Comparison of ENCODE assay signal across 1 cellular context in the genomic region with DNA sequence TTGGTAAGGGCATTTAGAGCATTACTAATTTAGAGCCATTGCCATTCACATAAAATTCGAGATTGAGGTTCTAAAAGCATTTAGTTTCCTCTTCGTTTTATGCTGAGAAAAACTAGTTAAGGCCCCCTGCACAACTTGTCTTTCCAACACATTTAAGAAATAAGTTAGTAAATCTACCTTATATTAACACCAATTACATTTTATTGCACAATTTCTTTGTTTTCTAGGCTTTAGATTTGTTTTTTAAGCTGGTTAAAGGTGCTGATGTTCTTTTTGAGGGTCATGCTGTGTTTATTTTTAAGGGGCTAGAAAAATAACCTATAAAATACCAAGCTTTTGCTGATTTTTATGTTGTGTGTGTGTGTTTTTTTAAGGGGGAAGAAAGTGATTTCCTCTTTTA.
TF ChIP-seq lines count a peak whose summit lies in the region.

No MANE protein-coding gene starts in this region.

TF ChIP-seq in HepG2, 621 proteins besides CTCF, POLR2A, EP300 and RAD21:
- TF ChIP-seq XBP1 (CRISPR knock-in tag; IDR thresholded peaks at IDR 0.05) = no peak
- TF ChIP-seq ZNF333 (CRISPR knock-in tag; IDR thresholded peaks at IDR 0.05; ENCODE audit: borderline replicate concordance) = no peak
- no peak for TF ChIP-seq ZNF616 (CRISPR knock-in tag; IDR thresholded peaks at IDR 0.05; ENCODE audit: low read depth)
- TF ChIP-seq HNRNPUL1 (IDR thresholded peaks at IDR 0.05; ENCODE audit: low read depth, low read length) = no peak
- no peak for TF ChIP-seq ZIK1 (CRISPR knock-in tag; IDR thresholded peaks at IDR 0.05; ENCODE audit: borderline replicate concordance, low read depth)
- no peak for TF ChIP-seq STAT5B (CRISPR knock-in tag; IDR thresholded peaks at IDR 0.05)
